Comparison of ENCODE assay signal across 1 cellular context in genomic region chr6:128575254-128575653, GRCh38. TPM values are rescaled to one million over a fixed set of nuclear protein-coding genes. Genes with fewer than 3 reads are reported as not detected.
"Had no signal": no experiment of that assay in that cellular context is flagged by ENCODE, and none has a peak within 500 bp of the region (broad histone marks: within the 10 kb centered on the region; RNA-seq: fewer than 3 reads in every experiment).

No MANE protein-coding gene starts in this region.

RNA-seq across cellular contexts. Expression of gene PTPRK, which starts 54.9 kb away (rescaled TPM):
- polyA plus RNA-seq: immature natural killer cell had no signal
